ENCODE assay signal across 8 cellular contexts in genomic region chr3:100709840-100710235, GRCh38.
DNase-seq lines count a peak whose midpoint lies in the region; ATAC-seq, FAIRE-seq and TF ChIP-seq lines count a peak whose summit lies in the region.

No MANE protein-coding gene starts in this region.

- TF ChIP-seq CTCF in 22Rv1 (IDR thresholded peaks at IDR 0.05), result no peak

- H3K36me3 ChIP-seq in neuron (ENCODE audit: insufficient read depth, low read length), result peaks cover 20% of the 10 kb centered on the region

- H3K27me3 ChIP-seq in neuron (ENCODE audit: insufficient read depth, low read length), result peaks cover 24% of the 10 kb centered on the region

- DNase-seq in NCI-H82 (lab: John Stamatoyannopoulos, UW), result peak; percentile 95
- peak; percentile 10 for DNase-seq in activated T-helper 9 cell treated with anti-CD3 and anti-CD28 coated beads, Interleukin-2, amount 50 U/mL, for 16 hours (ENCODE audit: low read depth)
- DNase-seq in germinal center (ENCODE audit: low spot score), result peak; percentile 46
- peak; percentile 37 for DNase-seq in urothelium cell line (ENCODE audit: low spot score)
- DNase-seq in NCI-H446 treated with DMSO at 0.1 percent for 48 hours (lab: John Stamatoyannopoulos, UW), result no peak

- ATAC-seq in GM18505 (IDR thresholded peaks at IDR 0.05; ENCODE audit: unreplicated experiment), result peak; percentile 4

- H3K27ac ChIP-seq in 22Rv1, result peak overlapping the region; percentile 88

- FAIRE-seq in urothelium cell line (lab: Jason Lieb, UNC), result no peak

- H3K9me3 ChIP-seq in neuron (ENCODE audit: low read length), result no peaks in the 10 kb centered on the region

- peak overlapping the region; percentile 61 for H3K4me3 ChIP-seq in neuron (ENCODE audit: low read length)

- H2AFZ ChIP-seq in neuron (ENCODE audit: low read depth, low read length), result peak overlapping the region; percentile 49

- H3K4me1 ChIP-seq in neuron (ENCODE audit: insufficient read depth, low read length), result peaks cover 5% of the 10 kb centered on the region

- TF ChIP-seq POLR2A in GM18505 (IDR thresholded peaks at IDR 0.05; ENCODE audit: borderline replicate concordance, extremely low read depth, insufficient read depth, insufficient read length), result no peak
